1 cellular context compared by ENCODE assay signal in the genomic region with DNA sequence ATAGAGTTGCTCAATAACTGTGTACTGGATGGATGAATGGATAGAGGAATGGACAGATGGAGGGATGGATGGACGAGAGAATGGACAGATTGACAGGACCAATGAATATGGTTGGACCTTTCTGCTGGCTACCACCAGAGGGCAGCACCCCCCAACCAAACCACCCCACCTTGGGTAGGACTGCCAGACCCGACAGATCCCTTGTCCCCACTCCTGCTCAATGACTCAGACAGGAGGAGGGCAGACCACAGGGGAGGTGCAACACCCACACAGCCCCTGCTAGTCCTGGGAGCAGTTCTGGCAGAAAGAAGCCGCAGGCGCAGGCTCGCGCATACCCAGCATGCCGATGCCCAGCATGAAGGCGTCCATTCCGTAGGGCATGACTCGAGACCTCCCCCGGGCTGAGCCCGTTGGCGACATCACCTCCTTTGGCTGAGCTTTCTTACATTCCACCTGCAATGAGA.
TF ChIP-seq lines count a peak whose summit lies in the region.

No MANE protein-coding gene starts in this region.

TF ChIP-seq in HepG2, 621 proteins besides CTCF, POLR2A, EP300 and RAD21:
- TF ChIP-seq THAP11 (CRISPR knock-in tag; IDR thresholded peaks at IDR 0.05) = no peak
- peak; percentile 69 for TF ChIP-seq FOSL2 (CRISPR knock-in tag; IDR thresholded peaks at IDR 0.05)
- TF ChIP-seq HDAC1 (CRISPR knock-in tag; IDR thresholded peaks at IDR 0.05) = 0 out of 2 replicates have a peak, but pooled peaks have one; percentile 23
- peak; percentile 94 for TF ChIP-seq STAG1 (CRISPR knock-in tag; IDR thresholded peaks at IDR 0.05)
- TF ChIP-seq ZSCAN9 (CRISPR knock-in tag; IDR thresholded peaks at IDR 0.05; ENCODE audit: borderline replicate concordance) = no peak
- TF ChIP-seq HOMEZ (CRISPR knock-in tag; IDR thresholded peaks at IDR 0.05; ENCODE audit: low read depth) = peak; percentile 51; the same call in 1 of the 2 replicates
- TF ChIP-seq, protein P1, sequence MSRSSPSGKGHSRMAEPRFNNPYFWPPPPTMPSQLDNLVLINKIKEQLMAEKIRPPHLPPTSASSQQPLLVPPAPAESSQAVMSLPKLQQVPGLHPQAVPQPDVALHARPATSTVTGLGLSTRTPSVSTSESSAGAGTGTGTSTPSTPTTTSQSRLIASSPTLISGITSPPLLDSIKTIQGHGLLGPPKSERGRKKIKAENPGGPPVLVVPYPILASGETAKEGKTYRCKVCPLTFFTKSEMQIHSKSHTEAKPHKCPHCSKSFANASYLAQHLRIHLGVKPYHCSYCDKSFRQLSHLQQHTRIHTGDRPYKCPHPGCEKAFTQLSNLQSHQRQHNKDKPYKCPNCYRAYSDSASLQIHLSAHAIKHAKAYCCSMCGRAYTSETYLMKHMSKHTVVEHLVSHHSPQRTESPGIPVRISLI (CRISPR knock-in tag; IDR thresholded peaks at IDR 0.05; ENCODE audit: borderline replicate concordance) = peak; percentile 29; the same call in 1 of the 2 replicates
- no peak for TF ChIP-seq SAFB2 (CRISPR knock-in tag; IDR thresholded peaks at IDR 0.05; ENCODE audit: borderline replicate concordance, low read depth)
- no peak for TF ChIP-seq SPEN (CRISPR knock-in tag; IDR thresholded peaks at IDR 0.05; ENCODE audit: low read depth)
- TF ChIP-seq SALL2 (CRISPR knock-in tag; IDR thresholded peaks at IDR 0.05) = peak; percentile 24; the same call in 1 of the 2 replicates
- TF ChIP-seq PRPF4 (IDR thresholded peaks at IDR 0.05; ENCODE audit: low read depth, low read length, poor library complexity, severe bottlenecking) = peak; percentile 17
- TF ChIP-seq SNAI1 (CRISPR knock-in tag; IDR thresholded peaks at IDR 0.05; ENCODE audit: borderline replicate concordance) = no peak
- TF ChIP-seq ZFP90 (CRISPR knock-in tag; IDR thresholded peaks at IDR 0.05; ENCODE audit: borderline replicate concordance) = 0 out of 2 replicates have a peak, but pooled peaks have one; percentile 42
- TF ChIP-seq MIXL1 (CRISPR knock-in tag; IDR thresholded peaks at IDR 0.05) = no peak
- peak; percentile 74 for TF ChIP-seq XRCC5 (optimal IDR thresholded peaks at IDR 0.05; ENCODE audit: low read length)
- 0 out of 2 replicates have a peak, but pooled peaks have one; percentile 43 for TF ChIP-seq DNMT1 (CRISPR knock-in tag; IDR thresholded peaks at IDR 0.05)
- 0 out of 2 replicates have a peak, but pooled peaks have one; percentile 22 for TF ChIP-seq ZNF263 (CRISPR knock-in tag; IDR thresholded peaks at IDR 0.05)
- peak; percentile 50; the same call in 1 of the 2 replicates for TF ChIP-seq ZNF768 (CRISPR knock-in tag; IDR thresholded peaks at IDR 0.05)
- peak; percentile 47; the same call in 1 of the 2 replicates for TF ChIP-seq ZBTB38 (CRISPR knock-in tag; IDR thresholded peaks at IDR 0.05)
- TF ChIP-seq KDM2A (CRISPR knock-in tag; IDR thresholded peaks at IDR 0.05; ENCODE audit: borderline replicate concordance, low read depth) = peak; percentile 34; the same call in 1 of the 2 replicates
- TF ChIP-seq ZBTB33 (CRISPR knock-in tag; IDR thresholded peaks at IDR 0.05) = 0 out of 2 replicates have a peak, but pooled peaks have one; percentile 38
- TF ChIP-seq, protein P2, sequence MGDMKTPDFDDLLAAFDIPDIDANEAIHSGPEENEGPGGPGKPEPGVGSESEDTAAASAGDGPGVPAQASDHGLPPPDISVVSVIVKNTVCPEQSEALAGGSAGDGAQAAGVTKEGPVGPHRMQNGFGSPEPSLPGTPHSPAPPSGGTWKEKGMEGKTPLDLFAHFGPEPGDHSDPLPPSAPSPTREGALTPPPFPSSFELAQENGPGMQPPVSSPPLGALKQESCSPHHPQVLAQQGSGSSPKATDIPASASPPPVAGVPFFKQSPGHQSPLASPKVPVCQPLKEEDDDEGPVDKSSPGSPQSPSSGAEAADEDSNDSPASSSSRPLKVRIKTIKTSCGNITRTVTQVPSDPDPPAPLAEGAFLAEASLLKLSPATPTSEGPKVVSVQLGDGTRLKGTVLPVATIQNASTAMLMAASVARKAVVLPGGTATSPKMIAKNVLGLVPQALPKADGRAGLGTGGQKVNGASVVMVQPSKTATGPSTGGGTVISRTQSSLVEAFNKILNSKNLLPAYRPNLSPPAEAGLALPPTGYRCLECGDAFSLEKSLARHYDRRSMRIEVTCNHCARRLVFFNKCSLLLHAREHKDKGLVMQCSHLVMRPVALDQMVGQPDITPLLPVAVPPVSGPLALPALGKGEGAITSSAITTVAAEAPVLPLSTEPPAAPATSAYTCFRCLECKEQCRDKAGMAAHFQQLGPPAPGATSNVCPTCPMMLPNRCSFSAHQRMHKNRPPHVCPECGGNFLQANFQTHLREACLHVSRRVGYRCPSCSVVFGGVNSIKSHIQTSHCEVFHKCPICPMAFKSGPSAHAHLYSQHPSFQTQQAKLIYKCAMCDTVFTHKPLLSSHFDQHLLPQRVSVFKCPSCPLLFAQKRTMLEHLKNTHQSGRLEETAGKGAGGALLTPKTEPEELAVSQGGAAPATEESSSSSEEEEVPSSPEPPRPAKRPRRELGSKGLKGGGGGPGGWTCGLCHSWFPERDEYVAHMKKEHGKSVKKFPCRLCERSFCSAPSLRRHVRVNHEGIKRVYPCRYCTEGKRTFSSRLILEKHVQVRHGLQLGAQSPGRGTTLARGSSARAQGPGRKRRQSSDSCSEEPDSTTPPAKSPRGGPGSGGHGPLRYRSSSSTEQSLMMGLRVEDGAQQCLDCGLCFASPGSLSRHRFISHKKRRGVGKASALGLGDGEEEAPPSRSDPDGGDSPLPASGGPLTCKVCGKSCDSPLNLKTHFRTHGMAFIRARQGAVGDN (CRISPR knock-in tag; IDR thresholded peaks at IDR 0.05) = peak; percentile 32
- TF ChIP-seq, protein P3, sequence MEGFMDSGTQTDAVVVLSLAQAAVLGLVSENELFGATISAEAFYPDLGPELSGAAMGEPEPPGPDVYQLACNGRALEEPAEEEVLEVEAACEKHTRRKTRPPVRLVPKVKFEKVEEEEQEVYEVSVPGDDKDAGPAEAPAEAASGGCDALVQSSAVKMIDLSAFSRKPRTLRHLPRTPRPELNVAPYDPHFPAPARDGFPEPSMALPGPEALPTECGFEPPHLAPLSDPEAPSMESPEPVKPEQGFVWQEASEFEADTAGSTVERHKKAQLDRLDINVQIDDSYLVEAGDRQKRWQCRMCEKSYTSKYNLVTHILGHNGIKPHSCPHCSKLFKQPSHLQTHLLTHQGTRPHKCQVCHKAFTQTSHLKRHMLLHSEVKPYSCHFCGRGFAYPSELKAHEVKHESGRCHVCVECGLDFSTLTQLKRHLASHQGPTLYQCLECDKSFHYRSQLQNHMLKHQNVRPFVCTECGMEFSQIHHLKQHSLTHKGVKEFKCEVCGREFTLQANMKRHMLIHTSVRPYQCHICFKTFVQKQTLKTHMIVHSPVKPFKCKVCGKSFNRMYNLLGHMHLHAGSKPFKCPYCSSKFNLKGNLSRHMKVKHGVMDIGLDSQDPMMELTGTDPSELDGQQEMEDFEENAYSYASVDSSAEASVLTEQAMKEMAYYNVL (CRISPR knock-in tag; IDR thresholded peaks at IDR 0.05; ENCODE audit: borderline replicate concordance) = peak; percentile 66; the same call in 1 of the 2 replicates
- TF ChIP-seq ZSCAN31 (CRISPR knock-in tag; IDR thresholded peaks at IDR 0.05; ENCODE audit: low read depth) = no peak
- peak; percentile 91 for TF ChIP-seq SMC3 (IDR thresholded peaks at IDR 0.05; ENCODE audit: low read length)
- TF ChIP-seq, protein P4, sequence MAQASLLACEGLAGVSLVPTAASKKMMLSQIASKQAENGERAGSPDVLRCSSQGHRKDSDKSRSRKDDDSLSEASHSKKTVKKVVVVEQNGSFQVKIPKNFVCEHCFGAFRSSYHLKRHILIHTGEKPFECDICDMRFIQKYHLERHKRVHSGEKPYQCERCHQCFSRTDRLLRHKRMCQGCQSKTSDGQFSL (CRISPR knock-in tag; IDR thresholded peaks at IDR 0.05) = 0 out of 2 replicates have a peak, but pooled peaks have one; percentile 28
- TF ChIP-seq SRSF1 (optimal IDR thresholded peaks at IDR 0.05; ENCODE audit: low read depth, low read length) = no peak
- no peak for TF ChIP-seq HMG20B (CRISPR knock-in tag; conservative IDR thresholded peaks at IDR 0.05)
